Comparison of ENCODE assay signal across 1 cellular context in genomic region chr17:41464682-41465081, GRCh38.
TF ChIP-seq lines count a peak whose summit lies in the region.

No MANE protein-coding gene starts in this region.

TF ChIP-seq in A549, 52 proteins besides CTCF, POLR2A, EP300 and RAD21 (continued from another document):
- TF ChIP-seq JUNB (IDR thresholded peaks at IDR 0.05) = 0 out of 2 replicates have a peak, but pooled peaks have one; percentile 21
TF ChIP-seq in A549: peak in this region for 2.
